Comparison of ENCODE assay signal across 25 cellular contexts in genomic region chr5:16886793-16887345, GRCh38. TPM values are rescaled to one million over a fixed set of nuclear protein-coding genes. Genes with fewer than 3 reads are reported as not detected.
A peak's percentile ranks its signal among the peaks of the same experiment; 100 is the strongest.
DNase-seq lines count a peak whose midpoint lies in the region; ATAC-seq and TF ChIP-seq lines count a peak whose summit lies in the region.
"Had no signal": no experiment of that assay in that cellular context is flagged by ENCODE, and none has a peak within 500 bp of the region (broad histone marks: within the 10 kb centered on the region; RNA-seq: fewer than 3 reads in every experiment).

No MANE protein-coding gene starts in this region.

- H3K9me3 ChIP-seq in thoracic aorta: no peaks in the 10 kb centered on the region
- H3K9me3 ChIP-seq: adrenal gland, lower lobe of right lung, mucosa of descending colon, prostate gland, SK-N-SH had no signal

- peaks cover 90% of the 10 kb centered on the region for H3K79me2 ChIP-seq in GM23338 (replicated peaks; ENCODE audit: insufficient read depth)

- TF ChIP-seq CTCF in GM23338 (conservative IDR thresholded peaks at IDR 0.05; ENCODE audit: low read depth in 2 of 2) (no peak), nephron progenitor cell (IDR thresholded peaks at IDR 0.05) (no peak), thoracic aorta (IDR thresholded peaks at IDR 0.05) (no peak)

- no peak overlapping the region for H2AFZ ChIP-seq in GM23338

- no peaks in the 10 kb centered on the region for H3K36me3 Mint-ChIP-seq in GM23338 (ENCODE audit: low read depth)
- H3K36me3 Mint-ChIP-seq in nephron progenitor cell (ENCODE audit: low read depth): peaks cover 8% of the 10 kb centered on the region
- no peaks in the 10 kb centered on the region for H3K36me3 Mint-ChIP-seq in activated naive CD4-positive, alpha-beta T cell treated with anti-CD3 and anti-CD28 coated beads, Interleukin-2, amount 50 U/mL, for 72 hours
- H3K36me3 Mint-ChIP-seq: CD8-positive, alpha-beta memory T cell had no signal

- ATAC-seq in GM23338: peak; percentile 22
- no peak for ATAC-seq in thoracic aorta (ENCODE audit: insufficient number of reproducible peaks, low FRiP score, low read depth)
- no peak for ATAC-seq in HG02759 (IDR thresholded peaks at IDR 0.05; ENCODE audit: unreplicated experiment)
- no peak for ATAC-seq in HG03139 (IDR thresholded peaks at IDR 0.05; ENCODE audit: unreplicated experiment)
- ATAC-seq in activated naive CD4-positive, alpha-beta T cell treated with anti-CD3 and anti-CD28 coated beads, Interleukin-2, amount 50 U/mL, for 72 hours: no peak
- ATAC-seq: activated T-cell treated with anti-CD3 and anti-CD28 coated beads, Interleukin-2, amount 50 U/mL, for 4 hours; mucosa of descending colon had no signal

- H3K27ac ChIP-seq in GM23338 (ENCODE audit: low read depth): peak overlapping the region; percentile 24; the same call in 1 of the 2 replicates
- peak overlapping the region; percentile 61 to 80 for H3K27ac ChIP-seq in thoracic aorta
- H3K27ac ChIP-seq: prostate gland, RWPE1 had no signal

- H3K27me3 ChIP-seq in GM23338 (ENCODE audit: insufficient read depth): no peaks in the 10 kb centered on the region
- H3K27me3 ChIP-seq in thoracic aorta (replicated peaks; ENCODE audit: insufficient read depth): no peaks in the 10 kb centered on the region
- H3K27me3 ChIP-seq: adrenal gland had no signal

- H3K27me3 Mint-ChIP-seq in GM23338 (ENCODE audit: insufficient read depth, low read depth, poor library complexity) (peaks cover 6% of the 10 kb centered on the region), nephron progenitor cell (ENCODE audit: low read depth, poor library complexity) (no peaks in the 10 kb centered on the region)
- H3K27me3 Mint-ChIP-seq: dendritic cell treated with granulocyte-macrophage colony-stimulating factor and Interleukin-4, amounts not matched to agents 40 ng/mL and 50 ng/mL, for 4 days had no signal

- no peak overlapping the region for H3K4me2 ChIP-seq in GM23338
- H3K4me2 ChIP-seq: SK-N-SH had no signal

- H3K9me3 Mint-ChIP-seq in GM23338: no peaks in the 10 kb centered on the region
- H3K9me3 Mint-ChIP-seq in nephron progenitor cell: peaks cover 6% of the 10 kb centered on the region
- no peaks in the 10 kb centered on the region for H3K9me3 Mint-ChIP-seq in activated naive CD4-positive, alpha-beta T cell treated with anti-CD3 and anti-CD28 coated beads, Interleukin-2, amount 50 U/mL, for 72 hours
- H3K9me3 Mint-ChIP-seq: activated T-cell treated with anti-CD3 and anti-CD28 coated beads, Interleukin-2, amount 50 U/mL, for 4 hours had no signal

- H3K4me1 Mint-ChIP-seq in GM23338 (peaks cover 59% of the 10 kb centered on the region), nephron progenitor cell (peaks cover 93% of the 10 kb centered on the region)
- H3K4me1 Mint-ChIP-seq: CD8-positive, alpha-beta memory T cell had no signal

- no peak for DNase-seq in GM23338 (ENCODE audit: low spot score)
- DNase-seq in SW480 (ENCODE audit: low spot score): peak; percentile 44
- no peak for DNase-seq in nephron progenitor cell
- DNase-seq in thoracic aorta (ENCODE audit: low spot score): no peak
- no peak for DNase-seq in activated naive CD4-positive, alpha-beta T cell treated with anti-CD3 and anti-CD28 coated beads, Interleukin-2, amount 50 U/mL, for 72 hours (ENCODE audit: low spot score in 2 of 2)
- DNase-seq: activated CD4-positive, alpha-beta T cell treated with anti-CD3 and anti-CD28 coated beads for 48 hours; activated T-cell treated with anti-CD3 and anti-CD28 coated beads, Interleukin-2, amount 50 U/mL, for 4 hours; AML-193; CD8-positive, alpha-beta memory T cell; Karpas-422; kidney; lower lobe of right lung; mucosa of descending colon; NCI-H1048; NCI-H187 treated with DMSO at 0.1 percent for 48 hours; NCI-H69; SK-N-SH; stimulated activated CD4-positive, alpha-beta T cell treated with anti-CD3 and anti-CD28 coated beads, Interleukin-4, amount 100 ng/mL, for 24 hours; stimulated activated naive CD4-positive, alpha-beta T cell had no signal

- 0 out of 2 replicates have a peak, but pooled peaks cover 4% of the 10 kb centered on the region for H4K20me1 ChIP-seq in GM23338 (replicated peaks; ENCODE audit: insufficient read depth)

- H3K36me3 ChIP-seq in GM23338 (ENCODE audit: insufficient read depth): no peaks in the 10 kb centered on the region
- H3K36me3 ChIP-seq in thoracic aorta: no peaks in the 10 kb centered on the region
- H3K36me3 ChIP-seq: adrenal gland, lower lobe of right lung, prostate gland had no signal

- H3K4me3 ChIP-seq in GM23338: no peak overlapping the region
- H3K4me3 ChIP-seq in thoracic aorta: no peak overlapping the region
- H3K4me3 ChIP-seq: adrenal gland, lower lobe of right lung, mucosa of descending colon, prostate gland had no signal

- no peaks in the 10 kb centered on the region for H3K9me2 ChIP-seq in GM23338 (ENCODE audit: insufficient read depth)
- H3K9me2 ChIP-seq: SK-N-SH had no signal

- no peaks in the 10 kb centered on the region for H3F3A ChIP-seq in GM23338 (replicated peaks; ENCODE audit: low read depth)

- H3K27ac Mint-ChIP-seq in GM23338 (no peak overlapping the region), nephron progenitor cell (peak overlapping the region; percentile 99)
- H3K27ac Mint-ChIP-seq in activated naive CD4-positive, alpha-beta T cell treated with anti-CD3 and anti-CD28 coated beads, Interleukin-2, amount 50 U/mL, for 72 hours: no peak overlapping the region
- H3K27ac Mint-ChIP-seq: CD8-positive, alpha-beta memory T cell; dendritic cell treated with granulocyte-macrophage colony-stimulating factor and Interleukin-4, amounts not matched to agents 40 ng/mL and 50 ng/mL, for 4 days had no signal

- H3K4me1 ChIP-seq in GM23338 (ENCODE audit: insufficient read depth): peaks cover 37% of the 10 kb centered on the region
- H3K4me1 ChIP-seq in thoracic aorta (ENCODE audit: control insufficient read depth in 1 of 2, low read depth in 2 of 2): peaks cover 17% of the 10 kb centered on the region in 2 donors
- H3K4me1 ChIP-seq: adrenal gland had no signal

- H3K4me3 Mint-ChIP-seq in GM23338 (no peak overlapping the region), nephron progenitor cell (no peak overlapping the region)
- H3K4me3 Mint-ChIP-seq: activated T-cell treated with anti-CD3 and anti-CD28 coated beads, Interleukin-2, amount 50 U/mL, for 4 hours; CD8-positive, alpha-beta memory T cell; dendritic cell treated with granulocyte-macrophage colony-stimulating factor and Interleukin-4, amounts not matched to agents 40 ng/mL and 50 ng/mL, for 4 days had no signal

TF ChIP-seq in GM23338, 12 proteins besides CTCF, POLR2A, EP300 and RAD21:
- TF ChIP-seq EZH2phosphoT487 (IDR thresholded peaks at IDR 0.05; ENCODE audit: unreplicated experiment) (no peak), JUNB (IDR thresholded peaks at IDR 0.05; ENCODE audit: unreplicated experiment) (no peak), ZNF114 (CRISPR knock-in tag; IDR thresholded peaks at IDR 0.05) (no peak)
- TF ChIP-seq, protein P1, sequence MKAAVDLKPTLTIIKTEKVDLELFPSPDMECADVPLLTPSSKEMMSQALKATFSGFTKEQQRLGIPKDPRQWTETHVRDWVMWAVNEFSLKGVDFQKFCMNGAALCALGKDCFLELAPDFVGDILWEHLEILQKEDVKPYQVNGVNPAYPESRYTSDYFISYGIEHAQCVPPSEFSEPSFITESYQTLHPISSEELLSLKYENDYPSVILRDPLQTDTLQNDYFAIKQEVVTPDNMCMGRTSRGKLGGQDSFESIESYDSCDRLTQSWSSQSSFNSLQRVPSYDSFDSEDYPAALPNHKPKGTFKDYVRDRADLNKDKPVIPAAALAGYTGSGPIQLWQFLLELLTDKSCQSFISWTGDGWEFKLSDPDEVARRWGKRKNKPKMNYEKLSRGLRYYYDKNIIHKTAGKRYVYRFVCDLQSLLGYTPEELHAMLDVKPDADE (IDR thresholded peaks at IDR 0.05): no peak
TF ChIP-seq in GM23338: peak in this region for 0.

RNA-seq across cellular contexts. Expression of gene MYO10, which starts 49.2 kb away (rescaled TPM):
- total RNA-seq in GM23338 (2014; rRNA removed; shearing (Covaris generic)): 114 and 119 TPM in 2 replicates
- 276 TPM in 2 replicates for polyA plus RNA-seq in GM23338 (2016; fragmentation: Nextera tagmentation; extraction: Ambion mirVana)
- 10 to 100 TPM; 11.4 to 41.7 TPM for total RNA-seq in thoracic aorta
- 1 to 10 TPM in 1 of 2 donors, under 1 TPM in 1; 0.11 to 1.5 TPM for total RNA-seq in activated naive CD4-positive, alpha-beta T cell treated with anti-CD3 and anti-CD28 coated beads, Interleukin-2, amount 50 U/mL, for 72 hours
- polyA plus RNA-seq: CD8-positive, alpha-beta memory T cell had no signal

Comparison
In these comparisons a context has a peak if more than half of its experiments do, and no peak if none do; other contexts are left out.
1. RNA of gene MYO10, which starts 49.2 kb away (total RNA-seq): 114 to 119 TPM in GM23338 and 11.4 to 41.7 TPM in thoracic aorta; 0.11 to 1.5 TPM in activated naive CD4-positive, alpha-beta T cell treated with anti-CD3 and anti-CD28 coated beads, Interleukin-2, amount 50 U/mL, for 72 hours; every median in the first group is over 4 times any median in the second.